1 cellular context compared by ENCODE assay signal in genomic region chr3:45906681-45907220, GRCh38.
TF ChIP-seq lines count a peak whose summit lies in the region.

No MANE protein-coding gene starts in this region.

TF ChIP-seq in IMR-90, 13 proteins besides CTCF, POLR2A, EP300 and RAD21:
- no peak for TF ChIP-seq CHD1 (IDR thresholded peaks at IDR 0.05; ENCODE audit: low read depth, low read length)
- no peak for TF ChIP-seq FOS (IDR thresholded peaks at IDR 0.05; ENCODE audit: low read depth, low read length)
- TF ChIP-seq SMC3 (IDR thresholded peaks at IDR 0.05; ENCODE audit: low read depth, low read length), result peak; percentile 48
- no peak for TF ChIP-seq BHLHE40 (IDR thresholded peaks at IDR 0.05; ENCODE audit: low read depth, low read length)
- no peak for TF ChIP-seq MAZ (IDR thresholded peaks at IDR 0.05; ENCODE audit: borderline replicate concordance, low read depth, low read length)
- peak; percentile 91 for TF ChIP-seq USF2 (IDR thresholded peaks at IDR 0.05; ENCODE audit: low read depth, low read length)
